22 cellular contexts compared by ENCODE assay signal in the genomic region with DNA sequence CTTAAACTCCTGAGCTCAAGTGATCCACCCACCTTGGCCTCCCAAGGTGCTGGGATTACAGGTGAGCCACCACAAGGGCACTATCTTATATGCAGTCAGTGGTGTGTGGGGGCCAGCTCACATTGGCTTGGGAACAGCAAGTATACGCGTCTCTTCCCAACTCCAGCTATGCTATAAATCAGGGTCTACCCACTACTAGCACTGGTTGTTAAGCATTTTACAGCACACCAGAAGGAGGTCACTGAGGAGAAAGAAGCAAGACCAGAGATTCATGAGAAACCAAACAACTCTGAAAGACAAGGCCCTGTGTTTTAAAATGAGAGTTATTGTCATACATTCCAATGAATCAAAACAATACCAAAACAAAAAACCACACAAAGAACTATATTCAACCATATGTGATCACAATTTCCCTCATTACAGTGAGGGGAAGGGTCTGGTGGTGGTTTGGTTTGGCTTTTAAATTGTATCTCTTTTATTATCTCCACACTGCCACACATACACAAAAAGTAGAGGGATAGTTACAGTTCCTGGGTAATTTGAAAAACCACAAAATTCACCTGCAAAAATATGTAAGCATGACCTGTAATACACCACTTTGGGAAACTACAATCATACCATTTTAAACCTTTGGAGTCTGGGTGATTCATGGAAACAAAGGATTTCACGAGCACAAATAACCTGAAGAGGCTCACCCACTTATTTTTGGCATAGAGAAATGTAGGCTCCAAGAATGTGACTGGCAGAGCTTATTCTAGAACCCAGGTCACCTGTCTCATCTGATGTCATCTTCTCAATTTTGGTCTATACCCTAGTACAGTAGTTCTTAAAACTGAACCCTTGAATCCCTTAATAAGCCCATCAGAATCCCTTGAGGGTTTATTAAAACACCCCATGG. TPM values are rescaled to one million over a fixed set of nuclear protein-coding genes. Genes with fewer than 3 reads are reported as not detected.
A peak's percentile ranks its signal among the peaks of the same experiment; 100 is the strongest.
DNase-seq lines count a peak whose midpoint lies in the region; ATAC-seq and TF ChIP-seq lines count a peak whose summit lies in the region.
"Had no signal": no experiment of that assay in that cellular context is flagged by ENCODE, and none has a peak within 500 bp of the region (broad histone marks: within the 10 kb centered on the region; RNA-seq: fewer than 3 reads in every experiment).

No MANE protein-coding gene starts in this region.

- H3K27ac Mint-ChIP-seq in activated CD4-positive, alpha-beta T cell treated with anti-CD3 and anti-CD28 coated beads for 36 hours, result peak overlapping the region; percentile 27
- no peak overlapping the region for H3K27ac Mint-ChIP-seq in activated CD4-positive, alpha-beta T cell treated with anti-CD3 and anti-CD28 coated beads, Interleukin-2, amount 10 ng/mL, durations not matched to agents 7 days and 5 days
- peak overlapping the region; percentile 51 for H3K27ac Mint-ChIP-seq in activated T-helper 1 cell treated with anti-CD3 and anti-CD28 coated beads, Interleukin-12 subunit alpha, Interleukin-12 subunit beta, Interleukin-2, Interleukin-4 antibody, amounts not matched to agents 30 ng/mL and 10 ng/mL and 1 ng/mL, durations not matched to agents 14 hours and 24 hours and 36 hours
- H3K27ac Mint-ChIP-seq in mesothelial cell of epicardium (peak overlapping the region; percentile 58), MCF 10A (ENCODE audit: low read depth, unreplicated experiment) (no peak overlapping the region)
- H3K27ac Mint-ChIP-seq: activated naive CD4-positive, alpha-beta T cell treated with anti-CD3 and anti-CD28 coated beads, Interleukin-2, amount 50 U/mL, for 24 hours; dendritic cell treated with granulocyte-macrophage colony-stimulating factor and Interleukin-4, amounts not matched to agents 40 ng/mL and 50 ng/mL, for 4 days had no signal

- in situ Hi-C loops in GM13977 (cut with MboI; ENCODE audit: low pct_unique_long_range_greater_than_20kb, low sequenced_read_pairs, unreplicated experiment), result no loop called here

- no peaks in the 10 kb centered on the region for H3K9me3 Mint-ChIP-seq in activated CD4-positive, alpha-beta T cell treated with anti-CD3 and anti-CD28 coated beads for 36 hours (ENCODE audit: low read depth)
- no peaks in the 10 kb centered on the region for H3K9me3 Mint-ChIP-seq in activated CD4-positive, alpha-beta T cell treated with anti-CD3 and anti-CD28 coated beads, Interleukin-2, amount 10 ng/mL, durations not matched to agents 7 days and 5 days
- H3K9me3 Mint-ChIP-seq in activated T-helper 1 cell treated with anti-CD3 and anti-CD28 coated beads, Interleukin-12 subunit alpha, Interleukin-12 subunit beta, Interleukin-2, Interleukin-4 antibody, amounts not matched to agents 30 ng/mL and 10 ng/mL and 1 ng/mL, durations not matched to agents 14 hours and 24 hours and 36 hours, result no peaks in the 10 kb centered on the region
- H3K9me3 Mint-ChIP-seq in mesothelial cell of epicardium (no peaks in the 10 kb centered on the region), MCF 10A (ENCODE audit: unreplicated experiment) (no peaks in the 10 kb centered on the region)
- H3K9me3 Mint-ChIP-seq: activated naive CD4-positive, alpha-beta T cell treated with anti-CD3 and anti-CD28 coated beads, Interleukin-2, amount 50 U/mL, for 24 hours; dendritic cell treated with granulocyte-macrophage colony-stimulating factor and Interleukin-4, amounts not matched to agents 40 ng/mL and 50 ng/mL, for 4 days had no signal

- ATAC-seq in activated CD4-positive, alpha-beta T cell treated with anti-CD3 and anti-CD28 coated beads for 36 hours, result peak; percentile 60
- ATAC-seq in GM21825 (IDR thresholded peaks at IDR 0.05; ENCODE audit: unreplicated experiment) (no peak), HG02623 (IDR thresholded peaks at IDR 0.05; ENCODE audit: unreplicated experiment) (no peak)
- ATAC-seq: gastroesophageal sphincter, left cardiac atrium had no signal

- peaks cover 15% of the 10 kb centered on the region for H3K4me1 Mint-ChIP-seq in activated CD4-positive, alpha-beta T cell treated with anti-CD3 and anti-CD28 coated beads for 36 hours
- peaks cover 5% of the 10 kb centered on the region for H3K4me1 Mint-ChIP-seq in activated CD4-positive, alpha-beta T cell treated with anti-CD3 and anti-CD28 coated beads, Interleukin-2, amount 10 ng/mL, durations not matched to agents 7 days and 5 days
- peaks cover 13% of the 10 kb centered on the region for H3K4me1 Mint-ChIP-seq in activated T-helper 1 cell treated with anti-CD3 and anti-CD28 coated beads, Interleukin-12 subunit alpha, Interleukin-12 subunit beta, Interleukin-2, Interleukin-4 antibody, amounts not matched to agents 30 ng/mL and 10 ng/mL and 1 ng/mL, durations not matched to agents 14 hours and 24 hours and 36 hours (ENCODE audit: low read depth)
- H3K4me1 Mint-ChIP-seq in mesothelial cell of epicardium (peaks cover 36% of the 10 kb centered on the region), MCF 10A (ENCODE audit: insufficient read depth, unreplicated experiment) (peaks cover 27% of the 10 kb centered on the region)

- BruUV-seq in MCF 10A (replicated peaks; lab: Mats Ljungman, UMichigan), result no TSS peak

- peaks cover 44% of the 10 kb centered on the region for H3K27me3 Mint-ChIP-seq in activated CD4-positive, alpha-beta T cell treated with anti-CD3 and anti-CD28 coated beads for 36 hours
- H3K27me3 Mint-ChIP-seq in activated CD4-positive, alpha-beta T cell treated with anti-CD3 and anti-CD28 coated beads, Interleukin-2, amount 10 ng/mL, durations not matched to agents 7 days and 5 days, result peaks cover 40% of the 10 kb centered on the region
- H3K27me3 Mint-ChIP-seq in activated T-helper 1 cell treated with anti-CD3 and anti-CD28 coated beads, Interleukin-12 subunit alpha, Interleukin-12 subunit beta, Interleukin-2, Interleukin-4 antibody, amounts not matched to agents 30 ng/mL and 10 ng/mL and 1 ng/mL, durations not matched to agents 14 hours and 24 hours and 36 hours (ENCODE audit: insufficient read depth), result peaks cover 34% of the 10 kb centered on the region
- H3K27me3 Mint-ChIP-seq in mesothelial cell of epicardium (ENCODE audit: low read depth) (no peaks in the 10 kb centered on the region), MCF 10A (ENCODE audit: insufficient read depth, unreplicated experiment) (no peaks in the 10 kb centered on the region)

- intact Hi-C loops in activated CD4-positive, alpha-beta T cell treated with anti-CD3 and anti-CD28 coated beads for 36 hours (cut with DNase I, micrococcal nuclease), result loop anchor here (1.0 kb wide), 1 partner anchor 69 kb away; no protein-coding TSS in a partner anchor
- intact Hi-C loops in activated T-helper 1 cell treated with anti-CD3 and anti-CD28 coated beads, Interleukin-12 subunit alpha, Interleukin-12 subunit beta, Interleukin-2, Interleukin-4 antibody, amounts not matched to agents 30 ng/mL and 10 ng/mL and 1 ng/mL, durations not matched to agents 14 hours and 24 hours and 36 hours (cut with micrococcal nuclease), result loop anchor here (1.0 to 10.0 kb wide), 4 partner anchors 69 to 471 kb away; a partner anchor contains a TSS
- intact Hi-C loops in MCF 10A (cut with micrococcal nuclease), result no loop called here

- no peak overlapping the region for H3K4me3 Mint-ChIP-seq in activated CD4-positive, alpha-beta T cell treated with anti-CD3 and anti-CD28 coated beads for 36 hours
- no peak overlapping the region for H3K4me3 Mint-ChIP-seq in activated CD4-positive, alpha-beta T cell treated with anti-CD3 and anti-CD28 coated beads, Interleukin-2, amount 10 ng/mL, durations not matched to agents 7 days and 5 days
- no peak overlapping the region for H3K4me3 Mint-ChIP-seq in activated T-helper 1 cell treated with anti-CD3 and anti-CD28 coated beads, Interleukin-12 subunit alpha, Interleukin-12 subunit beta, Interleukin-2, Interleukin-4 antibody, amounts not matched to agents 30 ng/mL and 10 ng/mL and 1 ng/mL, durations not matched to agents 14 hours and 24 hours and 36 hours
- H3K4me3 Mint-ChIP-seq in mesothelial cell of epicardium, result no peak overlapping the region
- no peak overlapping the region for H3K4me3 Mint-ChIP-seq in MCF 10A (ENCODE audit: unreplicated experiment)
- H3K4me3 Mint-ChIP-seq: activated naive CD4-positive, alpha-beta T cell treated with anti-CD3 and anti-CD28 coated beads, Interleukin-2, amount 50 U/mL, for 24 hours; CD14-positive monocyte; dendritic cell treated with granulocyte-macrophage colony-stimulating factor and Interleukin-4, amounts not matched to agents 40 ng/mL and 50 ng/mL, for 4 days had no signal

- CTCF ChIA-PET in activated CD4-positive, alpha-beta T cell treated with anti-CD3 and anti-CD28 coated beads for 36 hours (lab: Charles Lee), result interaction anchor here (0.6 kb wide), 1 partner anchor 576 kb away, joined by 5 read pairs; no protein-coding TSS in a partner anchor
- CTCF ChIA-PET in activated CD4-positive, alpha-beta T cell treated with anti-CD3 and anti-CD28 coated beads, Interleukin-2, amount 10 ng/mL, durations not matched to agents 7 days and 5 days (lab: Charles Lee), result interaction anchor here (0.6 kb wide), 1 partner anchor 496 kb away, joined by 3 read pairs; no protein-coding TSS in a partner anchor
- CTCF ChIA-PET in MCF 10A (lab: Yijun Ruan, JAX), result interaction anchor here (0.8 kb wide), 1 partner anchor 360 kb away, joined by 3 read pairs; no protein-coding TSS in a partner anchor

- DNase-seq in activated CD4-positive, alpha-beta T cell treated with anti-CD3 and anti-CD28 coated beads for 36 hours, result no peak
- no peak for DNase-seq in activated CD4-positive, alpha-beta T cell treated with anti-CD3 and anti-CD28 coated beads, Interleukin-2, amount 10 ng/mL, durations not matched to agents 7 days and 5 days
- DNase-seq in GM13977 (ENCODE audit: low spot score) (peak; percentile 33), mesothelial cell of epicardium (ENCODE audit: low spot score in 2 of 2, unreplicated experiment in 2 of 2) (no peak), MCF 10A (ENCODE audit: unreplicated experiment) (no peak)
- no peak for DNase-seq in activated T-helper 1 cell treated with anti-CD3 and anti-CD28 coated beads, Interleukin-12 subunit alpha, Interleukin-12 subunit beta, Interleukin-2, Interleukin-4 antibody, amounts not matched to agents 30 ng/mL and 10 ng/mL and 1 ng/mL, durations not matched to agents 14 hours and 24 hours and 36 hours (ENCODE audit: low spot score)
- DNase-seq: caudate nucleus; GOT3; left cardiac atrium; NCI-H1092 treated with DMSO at 0.1 percent for 48 hours; NCI-H2029; NCI-H82; stimulated activated CD4-positive, alpha-beta T cell treated with anti-CD3 and anti-CD28 coated beads, Interleukin-15, amount 100 ng/mL, for 24 hours; stomach; T-helper 1 cell; thyroid gland had no signal

- no peaks in the 10 kb centered on the region for H3K36me3 Mint-ChIP-seq in activated CD4-positive, alpha-beta T cell treated with anti-CD3 and anti-CD28 coated beads for 36 hours (ENCODE audit: low read depth)
- no peaks in the 10 kb centered on the region for H3K36me3 Mint-ChIP-seq in activated CD4-positive, alpha-beta T cell treated with anti-CD3 and anti-CD28 coated beads, Interleukin-2, amount 10 ng/mL, durations not matched to agents 7 days and 5 days (ENCODE audit: low read depth)
- peaks cover 2% of the 10 kb centered on the region for H3K36me3 Mint-ChIP-seq in activated T-helper 1 cell treated with anti-CD3 and anti-CD28 coated beads, Interleukin-12 subunit alpha, Interleukin-12 subunit beta, Interleukin-2, Interleukin-4 antibody, amounts not matched to agents 30 ng/mL and 10 ng/mL and 1 ng/mL, durations not matched to agents 14 hours and 24 hours and 36 hours (ENCODE audit: low read depth)
- H3K36me3 Mint-ChIP-seq in mesothelial cell of epicardium, result peaks cover 3% of the 10 kb centered on the region
- H3K36me3 Mint-ChIP-seq in MCF 10A (ENCODE audit: insufficient read depth, unreplicated experiment), result no peaks in the 10 kb centered on the region
- H3K36me3 Mint-ChIP-seq: activated naive CD4-positive, alpha-beta T cell treated with anti-CD3 and anti-CD28 coated beads, Interleukin-2, amount 50 U/mL, for 24 hours had no signal

- POLR2A ChIA-PET in activated CD4-positive, alpha-beta T cell treated with anti-CD3 and anti-CD28 coated beads for 36 hours (lab: Charles Lee), result no interaction called here
- POLR2A ChIA-PET in activated CD4-positive, alpha-beta T cell treated with anti-CD3 and anti-CD28 coated beads, Interleukin-2, amount 10 ng/mL, durations not matched to agents 7 days and 5 days (lab: Charles Lee), result no interaction called here
- POLR2A ChIA-PET in MCF 10A (lab: Yijun Ruan, JAX), result no interaction called here

- TF ChIP-seq CTCF in GM13977 (IDR thresholded peaks at IDR 0.05; ENCODE audit: extremely low read depth, insufficient read depth, missing control alignments) (no peak), mesothelial cell of epicardium (IDR thresholded peaks at IDR 0.05; ENCODE audit: unreplicated experiment) (no peak), MCF 10A (IDR thresholded peaks at IDR 0.05; ENCODE audit: unreplicated experiment) (no peak)

RNA-seq across cellular contexts. Expression of a gene that starts 5.2 kb away (rescaled TPM):
- under 1 TPM; 0.09 to 0.18 TPM for total RNA-seq in activated CD4-positive, alpha-beta T cell treated with anti-CD3 and anti-CD28 coated beads for 36 hours
- under 1 TPM in 1 of 2 experiments, not detected in 1; 0.04 TPM for total RNA-seq in activated CD4-positive, alpha-beta T cell treated with anti-CD3 and anti-CD28 coated beads, Interleukin-2, amount 10 ng/mL, durations not matched to agents 7 days and 5 days
- 0.69 and 0.75 TPM in 2 replicates for total RNA-seq in activated T-helper 1 cell treated with anti-CD3 and anti-CD28 coated beads, Interleukin-12 subunit alpha, Interleukin-12 subunit beta, Interleukin-2, Interleukin-4 antibody, amounts not matched to agents 30 ng/mL and 10 ng/mL and 1 ng/mL, durations not matched to agents 14 hours and 24 hours and 36 hours
- 61.2 to 65.6 TPM (median 62.7 TPM) in 3 replicates for total RNA-seq in mesothelial cell of epicardium
- total RNA-seq in MCF 10A (2022), result 6.2 and 6.3 TPM in 2 replicates

Comparison
In these comparisons a context has a peak if more than half of its experiments do, and no peak if none do; other contexts are left out.
1. H3K27ac Mint-ChIP-seq: peak in activated CD4-positive, alpha-beta T cell treated with anti-CD3 and anti-CD28 coated beads for 36 hours (single experiment), activated T-helper 1 cell treated with anti-CD3 and anti-CD28 coated beads, Interleukin-12 subunit alpha, Interleukin-12 subunit beta, Interleukin-2, Interleukin-4 antibody, amounts not matched to agents 30 ng/mL and 10 ng/mL and 1 ng/mL, durations not matched to agents 14 hours and 24 hours and 36 hours (single experiment) and mesothelial cell of epicardium (single experiment); none in activated CD4-positive, alpha-beta T cell treated with anti-CD3 and anti-CD28 coated beads, Interleukin-2, amount 10 ng/mL, durations not matched to agents 7 days and 5 days (single experiment) and MCF 10A (single experiment).